ENCODE assay signal across 9 cellular contexts in the genomic region with DNA sequence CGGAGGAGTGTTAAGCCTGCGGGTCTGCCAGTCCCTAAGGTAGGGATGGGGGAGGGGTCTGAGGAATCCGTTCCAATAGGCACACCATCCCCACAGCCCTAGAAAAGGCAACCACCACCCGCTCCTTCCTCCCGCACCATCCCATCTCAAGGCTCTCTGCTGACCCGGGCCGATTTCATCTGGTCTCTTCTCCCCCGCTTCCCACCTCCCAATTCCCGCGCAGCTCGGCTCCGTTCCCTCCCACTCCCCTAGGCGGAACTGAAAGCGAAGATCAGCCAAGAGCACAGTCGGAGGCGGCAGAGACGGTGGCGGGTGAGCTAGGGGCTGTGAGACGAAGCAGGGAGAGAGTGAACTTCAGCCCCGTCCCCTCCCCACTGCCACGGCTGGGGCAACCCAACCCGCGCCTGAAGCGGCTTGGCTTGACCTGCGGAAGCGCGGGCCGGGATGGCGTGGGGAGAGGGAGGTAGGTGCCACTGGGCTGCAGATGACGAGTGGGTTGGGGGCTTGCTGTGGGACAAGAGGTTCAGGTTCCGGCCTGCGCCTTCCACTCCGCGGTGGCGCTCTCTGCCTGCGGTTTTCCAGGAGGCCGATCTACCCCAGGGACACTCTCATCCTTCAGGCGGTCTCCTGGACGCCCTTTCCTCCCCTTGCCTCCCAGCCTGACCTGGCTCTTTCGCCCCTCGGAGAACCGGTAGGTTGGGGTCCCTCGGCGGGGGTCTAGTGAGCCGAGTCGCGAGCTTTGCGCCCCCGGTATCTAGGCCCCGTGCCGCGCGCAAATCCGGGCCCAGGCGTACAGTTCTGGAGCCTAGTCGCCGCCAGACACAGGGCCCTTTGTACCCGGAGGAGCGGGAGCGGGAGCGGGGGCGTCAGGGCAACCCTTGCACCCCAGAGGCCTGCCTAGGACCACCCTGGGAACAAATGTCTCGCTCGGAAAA. TPM values are rescaled to one million over a fixed set of nuclear protein-coding genes. Genes with fewer than 3 reads are reported as not detected.
DNase-seq lines count a peak whose midpoint lies in the region; ATAC-seq and TF ChIP-seq lines count a peak whose summit lies in the region.
"Had no signal": no experiment of that assay in that cellular context is flagged by ENCODE, and none has a peak within 500 bp of the region (broad histone marks: within the 10 kb centered on the region; RNA-seq: fewer than 3 reads in every experiment).

A gene (plus strand): TSS at position 284 of the 935 bp plus-strand sequence. CDS start 97,591 bp downstream, outside the sequence.

- H3K9me3 ChIP-seq in HUES64 (ENCODE audit: insufficient read depth, low read depth, low read length) (no peaks in the 10 kb centered on the region), neuronal stem cell (replicated peaks in 1 of 2; ENCODE audit: control insufficient read depth in 2 of 2, insufficient read depth in 1 of 2, low read depth in 1 of 2, low read length in 2 of 2) (no peaks in the 10 kb centered on the region), aorta (ENCODE audit: control insufficient read depth, low read length) (no peaks in the 10 kb centered on the region)

- H2AFZ ChIP-seq in neuronal stem cell (ENCODE audit: low read length): no peak within 1 kb of the TSS

- H3K36me3 ChIP-seq in HUES64 (ENCODE audit: insufficient read depth, low read length): no peaks in the 10 kb centered on the region
- H3K36me3 ChIP-seq in neuronal stem cell (replicated peaks in 1 of 2; ENCODE audit: control insufficient read depth in 2 of 2, insufficient read depth in 2 of 2, low read length in 2 of 2): no peaks in the 10 kb centered on the region
- no peaks in the 10 kb centered on the region for H3K36me3 ChIP-seq in aorta (ENCODE audit: control insufficient read depth in 1 of 2, insufficient read depth in 2 of 2, low read length in 1 of 2)

- H3K4me1 ChIP-seq in HUES64 (ENCODE audit: insufficient read depth, low read length): peaks cover 14% of the 10 kb centered on the region
- H3K4me1 ChIP-seq in neuronal stem cell (ENCODE audit: control insufficient read depth in 2 of 2, insufficient read depth in 1 of 2, low read depth in 1 of 2, low read length in 2 of 2): no peaks in the 10 kb centered on the region
- no peaks in the 10 kb centered on the region for H3K4me1 ChIP-seq in aorta (ENCODE audit: control insufficient read depth in 1 of 2, insufficient read depth in 2 of 2, low read length in 2 of 2)

- H3K18ac ChIP-seq in neuronal stem cell (ENCODE audit: low read length): peak within 1 kb of the TSS; percentile 92

- intact Hi-C loops in aorta (cut with DNase I): no loop called here

- no peaks in the 10 kb centered on the region for H3K27me3 Mint-ChIP-seq in progenitor cell of endocrine pancreas

- no peaks in the 10 kb centered on the region for H3K9me3 Mint-ChIP-seq in progenitor cell of endocrine pancreas (ENCODE audit: low read depth)

- DNase-seq in cerebellar cortex (ENCODE audit: low spot score) (peak; percentile 50), neuronal stem cell (ENCODE audit: low spot score) (no peak), progenitor cell of endocrine pancreas (ENCODE audit: low spot score, unreplicated experiment) (no peak), aorta (no peak), retina (no peak)

- H2AK5ac ChIP-seq in neuronal stem cell (ENCODE audit: low read depth, low read length): no peak within 1 kb of the TSS

- no peak within 1 kb of the TSS for H3K4me3 Mint-ChIP-seq in progenitor cell of endocrine pancreas (ENCODE audit: low read depth)

- H3K9ac ChIP-seq in HUES64 (ENCODE audit: low read depth, low read length): peak within 1 kb of the TSS; percentile 85
- peak within 1 kb of the TSS; percentile 91 for H3K9ac ChIP-seq in neuronal stem cell (ENCODE audit: low read depth, low read length, poor library complexity)

- peak within 1 kb of the TSS; percentile 66 for H3K4ac ChIP-seq in neuronal stem cell (ENCODE audit: low read length)

- no peak within 1 kb of the TSS for H4K91ac ChIP-seq in neuronal stem cell (ENCODE audit: low read depth, low read length, poor library complexity)

- WGBS in HUES64: under 1% methylated on average over 47 of the region's 64 CpGs
- WGBS in neuronal stem cell (ENCODE audit: extremely low coverage in 2 of 2, insufficient read length in 2 of 2, insufficient replicate concordance in 1 of 2), 2 donors: no CpG with 5 or more reads among the region's 64 CpGs
- WGBS in aorta, 2 donors: 1% methylated on average over 64 of the region's 64 CpGs; no CpG with 5 or more reads in 1 of the 2 donors

- H3K27ac ChIP-seq in HUES64 (ENCODE audit: low read depth, low read length): peak within 1 kb of the TSS; percentile 73
- H3K27ac ChIP-seq in neuronal stem cell (replicated peaks; ENCODE audit: low read length): peak within 1 kb of the TSS; percentile 78
- peak within 1 kb of the TSS in 1 of 2 donors; percentile 3 for H3K27ac ChIP-seq in aorta (ENCODE audit: low read depth in 1 of 2, low read length in 2 of 2)

- ATAC-seq in GM19455 (IDR thresholded peaks at IDR 0.05; ENCODE audit: unreplicated experiment) (peak; percentile 67), aorta (ENCODE audit: low FRiP score) (no peak), GM19395 (IDR thresholded peaks at IDR 0.05; ENCODE audit: unreplicated experiment) (no peak)
- ATAC-seq: K562 had no signal

- H2BK5ac ChIP-seq in neuronal stem cell (ENCODE audit: low read length): no peak within 1 kb of the TSS

- no peak within 1 kb of the TSS for H2BK15ac ChIP-seq in neuronal stem cell (ENCODE audit: low read length)

- H3K4me2 ChIP-seq in neuronal stem cell (ENCODE audit: insufficient read depth, low read length, poor library complexity, severe bottlenecking): peak within 1 kb of the TSS; percentile 57

- no peak within 1 kb of the TSS for H2BK120ac ChIP-seq in neuronal stem cell (ENCODE audit: low read depth, low read length)

- no peak for TF ChIP-seq CTCF in progenitor cell of endocrine pancreas (IDR thresholded peaks at IDR 0.05; ENCODE audit: unreplicated experiment)

- H4K8ac ChIP-seq in neuronal stem cell (ENCODE audit: low read depth, low read length): peak within 1 kb of the TSS; percentile 17

- H3K27ac Mint-ChIP-seq in progenitor cell of endocrine pancreas: no peak within 1 kb of the TSS

- peak within 1 kb of the TSS; percentile 80 for H3K4me3 ChIP-seq in HUES64 (ENCODE audit: low read length)
- H3K4me3 ChIP-seq in neuronal stem cell (ENCODE audit: low read length in 2 of 2): peak within 1 kb of the TSS in 1 of 2 donors; percentile 94
- H3K4me3 ChIP-seq in aorta (ENCODE audit: low read length in 2 of 2): peak within 1 kb of the TSS in 1 of 2 donors; percentile 75
- H3K4me3 ChIP-seq: K562 had no signal

- peak within 1 kb of the TSS; percentile 10 for H2BK12ac ChIP-seq in neuronal stem cell (ENCODE audit: low read length)

- H3K14ac ChIP-seq in neuronal stem cell (ENCODE audit: low read length): peak within 1 kb of the TSS; percentile 8

- H3K27me3 ChIP-seq in HUES64 (ENCODE audit: insufficient read depth, low read length) (no peaks in the 10 kb centered on the region), neuronal stem cell (ENCODE audit: control insufficient read depth in 3 of 3, insufficient read depth in 3 of 3, low read depth in 1 of 3, low read length in 3 of 3) (no peaks in the 10 kb centered on the region), aorta (ENCODE audit: control insufficient read depth in 1 of 2, insufficient read depth in 2 of 2, low read length in 1 of 2) (no peaks in the 10 kb centered on the region)

- H3K23ac ChIP-seq in neuronal stem cell (ENCODE audit: low read depth, low read length, poor library complexity): no peak within 1 kb of the TSS

- H3K4me1 Mint-ChIP-seq in progenitor cell of endocrine pancreas (ENCODE audit: low read depth): no peaks in the 10 kb centered on the region

- peaks cover 5% of the 10 kb centered on the region for H3K79me1 ChIP-seq in neuronal stem cell (ENCODE audit: low read depth, low read length)

- H3K36me3 Mint-ChIP-seq in progenitor cell of endocrine pancreas (ENCODE audit: insufficient read depth): no peaks in the 10 kb centered on the region

RNA-seq across cellular contexts. Expression of the gene that starts here (rescaled TPM):
- polyA plus RNA-seq in HUES64 (2013, experiment 1 of 2): 27.1 TPM
- 24.2 TPM for polyA plus RNA-seq in HUES64 (2013, experiment 2 of 2)
- polyA plus RNA-seq in neuronal stem cell (2013, experiment 1 of 2): 13.3 TPM
- 13.4 TPM for polyA plus RNA-seq in neuronal stem cell (2013, experiment 2 of 2)
- not detected in 2 replicates for total RNA-seq in progenitor cell of endocrine pancreas
- not detected for total RNA-seq in aorta
- polyA plus RNA-seq in aorta: 1 to 10 TPM in 1 of 2 donors, not detected in 1; 1.8 TPM
- total RNA-seq: K562 had no signal
- polyA plus RNA-seq: K562 had no signal
